ENCODE assay signal across 1 cellular context in genomic region chr5:110376281-110376916, GRCh38.
TF ChIP-seq lines count a peak whose summit lies in the region.

No MANE protein-coding gene starts in this region.

TF ChIP-seq in GM23338, 12 proteins besides CTCF, POLR2A, EP300 and RAD21 (continued from another document):
- TF ChIP-seq, protein P1, sequence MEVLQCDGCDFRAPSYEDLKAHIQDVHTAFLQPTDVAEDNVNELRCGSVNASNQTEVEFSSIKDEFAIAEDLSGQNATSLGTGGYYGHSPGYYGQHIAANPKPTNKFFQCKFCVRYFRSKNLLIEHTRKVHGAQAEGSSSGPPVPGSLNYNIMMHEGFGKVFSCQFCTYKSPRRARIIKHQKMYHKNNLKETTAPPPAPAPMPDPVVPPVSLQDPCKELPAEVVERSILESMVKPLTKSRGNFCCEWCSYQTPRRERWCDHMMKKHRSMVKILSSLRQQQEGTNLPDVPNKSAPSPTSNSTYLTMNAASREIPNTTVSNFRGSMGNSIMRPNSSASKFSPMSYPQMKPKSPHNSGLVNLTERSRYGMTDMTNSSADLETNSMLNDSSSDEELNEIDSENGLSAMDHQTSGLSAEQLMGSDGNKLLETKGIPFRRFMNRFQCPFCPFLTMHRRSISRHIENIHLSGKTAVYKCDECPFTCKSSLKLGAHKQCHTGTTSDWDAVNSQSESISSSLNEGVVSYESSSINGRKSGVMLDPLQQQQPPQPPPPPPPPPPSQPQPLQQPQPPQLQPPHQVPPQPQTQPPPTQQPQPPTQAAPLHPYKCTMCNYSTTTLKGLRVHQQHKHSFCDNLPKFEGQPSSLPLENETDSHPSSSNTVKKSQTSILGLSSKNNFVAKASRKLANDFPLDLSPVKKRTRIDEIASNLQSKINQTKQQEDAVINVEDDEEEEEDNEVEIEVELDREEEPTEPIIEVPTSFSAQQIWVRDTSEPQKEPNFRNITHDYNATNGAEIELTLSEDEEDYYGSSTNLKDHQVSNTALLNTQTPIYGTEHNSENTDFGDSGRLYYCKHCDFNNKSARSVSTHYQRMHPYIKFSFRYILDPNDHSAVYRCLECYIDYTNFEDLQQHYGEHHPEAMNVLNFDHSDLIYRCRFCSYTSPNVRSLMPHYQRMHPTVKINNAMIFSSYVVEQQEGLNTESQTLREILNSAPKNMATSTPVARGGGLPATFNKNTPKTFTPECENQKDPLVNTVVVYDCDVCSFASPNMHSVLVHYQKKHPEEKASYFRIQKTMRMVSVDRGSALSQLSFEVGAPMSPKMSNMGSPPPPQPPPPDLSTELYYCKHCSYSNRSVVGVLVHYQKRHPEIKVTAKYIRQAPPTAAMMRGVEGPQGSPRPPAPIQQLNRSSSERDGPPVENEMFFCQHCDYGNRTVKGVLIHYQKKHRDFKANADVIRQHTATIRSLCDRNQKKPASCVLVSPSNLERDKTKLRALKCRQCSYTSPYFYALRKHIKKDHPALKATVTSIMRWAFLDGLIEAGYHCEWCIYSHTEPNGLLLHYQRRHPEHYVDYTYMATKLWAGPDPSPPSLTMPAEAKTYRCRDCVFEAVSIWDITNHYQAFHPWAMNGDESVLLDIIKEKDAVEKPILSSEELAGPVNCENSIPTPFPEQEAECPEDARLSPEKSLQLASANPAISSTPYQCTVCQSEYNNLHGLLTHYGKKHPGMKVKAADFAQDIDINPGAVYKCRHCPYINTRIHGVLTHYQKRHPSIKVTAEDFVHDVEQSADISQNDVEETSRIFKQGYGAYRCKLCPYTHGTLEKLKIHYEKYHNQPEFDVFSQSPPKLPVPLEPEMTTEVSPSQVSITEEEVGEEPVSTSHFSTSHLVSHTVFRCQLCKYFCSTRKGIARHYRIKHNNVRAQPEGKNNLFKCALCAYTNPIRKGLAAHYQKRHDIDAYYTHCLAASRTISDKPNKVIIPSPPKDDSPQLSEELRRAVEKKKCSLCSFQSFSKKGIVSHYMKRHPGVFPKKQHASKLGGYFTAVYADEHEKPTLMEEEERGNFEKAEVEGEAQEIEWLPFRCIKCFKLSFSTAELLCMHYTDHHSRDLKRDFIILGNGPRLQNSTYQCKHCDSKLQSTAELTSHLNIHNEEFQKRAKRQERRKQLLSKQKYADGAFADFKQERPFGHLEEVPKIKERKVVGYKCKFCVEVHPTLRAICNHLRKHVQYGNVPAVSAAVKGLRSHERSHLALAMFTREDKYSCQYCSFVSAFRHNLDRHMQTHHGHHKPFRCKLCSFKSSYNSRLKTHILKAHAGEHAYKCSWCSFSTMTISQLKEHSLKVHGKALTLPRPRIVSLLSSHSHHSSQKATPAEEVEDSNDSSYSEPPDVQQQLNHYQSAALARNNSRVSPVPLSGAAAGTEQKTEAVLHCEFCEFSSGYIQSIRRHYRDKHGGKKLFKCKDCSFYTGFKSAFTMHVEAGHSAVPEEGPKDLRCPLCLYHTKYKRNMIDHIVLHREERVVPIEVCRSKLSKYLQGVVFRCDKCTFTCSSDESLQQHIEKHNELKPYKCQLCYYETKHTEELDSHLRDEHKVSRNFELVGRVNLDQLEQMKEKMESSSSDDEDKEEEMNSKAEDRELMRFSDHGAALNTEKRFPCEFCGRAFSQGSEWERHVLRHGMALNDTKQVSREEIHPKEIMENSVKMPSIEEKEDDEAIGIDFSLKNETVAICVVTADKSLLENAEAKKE (CRISPR knock-in tag; IDR thresholded peaks at IDR 0.05) = no peak
- TF ChIP-seq JUNB (IDR thresholded peaks at IDR 0.05; ENCODE audit: unreplicated experiment) (no peak), POLR2AphosphoS5 (IDR thresholded peaks at IDR 0.05; ENCODE audit: low read depth) (no peak), STAT1 (IDR thresholded peaks at IDR 0.05; ENCODE audit: unreplicated experiment) (no peak), EZH2phosphoT487 (IDR thresholded peaks at IDR 0.05; ENCODE audit: unreplicated experiment) (no peak), ZNF114 (CRISPR knock-in tag; IDR thresholded peaks at IDR 0.05) (no peak), NANOG (IDR thresholded peaks at IDR 0.05; ENCODE audit: borderline replicate concordance) (no peak), EZH2 (IDR thresholded peaks at IDR 0.05; ENCODE audit: low read depth, unreplicated experiment) (no peak)
- TF ChIP-seq, protein P2, sequence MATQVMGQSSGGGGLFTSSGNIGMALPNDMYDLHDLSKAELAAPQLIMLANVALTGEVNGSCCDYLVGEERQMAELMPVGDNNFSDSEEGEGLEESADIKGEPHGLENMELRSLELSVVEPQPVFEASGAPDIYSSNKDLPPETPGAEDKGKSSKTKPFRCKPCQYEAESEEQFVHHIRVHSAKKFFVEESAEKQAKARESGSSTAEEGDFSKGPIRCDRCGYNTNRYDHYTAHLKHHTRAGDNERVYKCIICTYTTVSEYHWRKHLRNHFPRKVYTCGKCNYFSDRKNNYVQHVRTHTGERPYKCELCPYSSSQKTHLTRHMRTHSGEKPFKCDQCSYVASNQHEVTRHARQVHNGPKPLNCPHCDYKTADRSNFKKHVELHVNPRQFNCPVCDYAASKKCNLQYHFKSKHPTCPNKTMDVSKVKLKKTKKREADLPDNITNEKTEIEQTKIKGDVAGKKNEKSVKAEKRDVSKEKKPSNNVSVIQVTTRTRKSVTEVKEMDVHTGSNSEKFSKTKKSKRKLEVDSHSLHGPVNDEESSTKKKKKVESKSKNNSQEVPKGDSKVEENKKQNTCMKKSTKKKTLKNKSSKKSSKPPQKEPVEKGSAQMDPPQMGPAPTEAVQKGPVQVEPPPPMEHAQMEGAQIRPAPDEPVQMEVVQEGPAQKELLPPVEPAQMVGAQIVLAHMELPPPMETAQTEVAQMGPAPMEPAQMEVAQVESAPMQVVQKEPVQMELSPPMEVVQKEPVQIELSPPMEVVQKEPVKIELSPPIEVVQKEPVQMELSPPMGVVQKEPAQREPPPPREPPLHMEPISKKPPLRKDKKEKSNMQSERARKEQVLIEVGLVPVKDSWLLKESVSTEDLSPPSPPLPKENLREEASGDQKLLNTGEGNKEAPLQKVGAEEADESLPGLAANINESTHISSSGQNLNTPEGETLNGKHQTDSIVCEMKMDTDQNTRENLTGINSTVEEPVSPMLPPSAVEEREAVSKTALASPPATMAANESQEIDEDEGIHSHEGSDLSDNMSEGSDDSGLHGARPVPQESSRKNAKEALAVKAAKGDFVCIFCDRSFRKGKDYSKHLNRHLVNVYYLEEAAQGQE (IDR thresholded peaks at IDR 0.05; ENCODE audit: unreplicated experiment) = no peak
TF ChIP-seq in GM23338: peak in this region for 0.
